8 cellular contexts compared by ENCODE assay signal in the genomic region with DNA sequence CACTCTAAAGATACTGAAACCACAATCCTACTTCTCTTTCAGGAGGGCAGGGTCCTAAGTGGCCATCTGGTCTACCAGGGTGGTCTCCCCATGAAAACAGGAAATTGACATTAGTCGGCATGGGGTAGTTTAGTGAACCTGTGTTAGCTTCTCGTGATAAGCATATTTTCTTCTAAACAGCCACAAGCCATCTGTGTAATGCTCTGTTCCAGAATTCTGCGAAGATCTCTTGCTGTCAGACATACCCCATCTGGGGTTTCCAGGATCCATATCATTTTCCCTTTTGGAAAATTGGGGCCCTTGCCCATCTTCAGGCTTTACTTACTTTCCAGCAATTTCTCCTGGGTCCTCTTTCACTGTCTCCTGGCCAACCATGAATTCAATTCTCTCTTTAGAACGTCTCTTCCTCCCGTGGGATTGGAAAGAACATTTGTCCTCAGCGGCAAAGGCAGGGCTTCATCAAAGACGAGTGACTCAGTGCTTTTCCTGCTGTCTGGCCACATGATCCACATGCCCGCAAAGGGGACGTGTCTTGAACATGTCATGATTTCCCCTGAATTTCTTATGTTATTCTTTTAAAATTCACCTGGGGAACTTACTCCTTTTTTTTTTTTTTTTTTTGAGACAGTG. TPM values are rescaled to one million over a fixed set of nuclear protein-coding genes. Genes with fewer than 3 reads are reported as not detected.
DNase-seq lines count a peak whose midpoint lies in the region; ATAC-seq and TF ChIP-seq lines count a peak whose summit lies in the region.

No MANE protein-coding gene starts in this region.

- H3K27me3 ChIP-seq in aorta (ENCODE audit: control insufficient read depth in 1 of 2, insufficient read depth in 2 of 2, low read length in 1 of 2) (no peaks in the 10 kb centered on the region), WERI-Rb-1 (ENCODE audit: insufficient read depth, low read depth, severe bottlenecking) (no peaks in the 10 kb centered on the region), prostate gland (replicated peaks; ENCODE audit: insufficient read depth) (no peaks in the 10 kb centered on the region)

- H3K4me1 ChIP-seq in aorta (ENCODE audit: control insufficient read depth in 1 of 2, insufficient read depth in 2 of 2, low read length in 2 of 2): no peaks in the 10 kb centered on the region
- no peaks in the 10 kb centered on the region for H3K4me1 ChIP-seq in prostate gland (replicated peaks)

- peak; percentile 62 for DNase-seq in stimulated activated CD4-positive, alpha-beta T cell treated with anti-CD3 and anti-CD28 coated beads, Interleukin-15, amount 100 ng/mL, for 24 hours
- DNase-seq in stimulated activated CD4-positive, alpha-beta T cell treated with anti-CD3 and anti-CD28 coated beads, Interleukin-12 subunit alpha, Interleukin-12 subunit beta, amount 100 ng/mL, for 4 hours: no peak
- peak; percentile 77 to 92 for DNase-seq in lower leg skin (ENCODE audit: low spot score in 2 of 2)
- DNase-seq in aorta: peak in 1 of 2 donors; percentile 74
- DNase-seq in WERI-Rb-1: no peak
- no peak for DNase-seq in prostate gland (ENCODE audit: low spot score)

- H3K36me3 ChIP-seq in aorta (ENCODE audit: control insufficient read depth in 1 of 2, insufficient read depth in 2 of 2, low read length in 1 of 2) (no peaks in the 10 kb centered on the region), WERI-Rb-1 (no peaks in the 10 kb centered on the region), prostate gland (no peaks in the 10 kb centered on the region)

- intact Hi-C loops in lower leg skin (cut with DNase I; ENCODE audit: low total_unique reads): no loop called here
- intact Hi-C loops in aorta (cut with DNase I): no loop called here
- intact Hi-C loops in prostate gland (cut with DNase I): no loop called here

- peak; percentile 65 for ATAC-seq in aorta (ENCODE audit: low FRiP score)
- ATAC-seq in HG03354 (IDR thresholded peaks at IDR 0.05; ENCODE audit: poor library complexity, severe bottlenecking, unreplicated experiment): no peak

- 13 to 14% methylated on average over 9 of the region's 9 CpGs for WGBS in lower leg skin, 2 donors
- 33 to 41% methylated on average over 9 of the region's 9 CpGs for WGBS in aorta, 2 donors
- 53% methylated on average over 9 of the region's 9 CpGs for WGBS in prostate gland

- TF ChIP-seq CTCF in lower leg skin (IDR thresholded peaks at IDR 0.05): no peak
- TF ChIP-seq CTCF in WERI-Rb-1 (IDR thresholded peaks at IDR 0.05; ENCODE audit: low read depth, low read length): no peak
- TF ChIP-seq CTCF in prostate gland (IDR thresholded peaks at IDR 0.05): no peak

- H3K9me3 ChIP-seq in aorta (ENCODE audit: control insufficient read depth, low read length) (no peaks in the 10 kb centered on the region), WERI-Rb-1 (ENCODE audit: severe bottlenecking) (no peaks in the 10 kb centered on the region), prostate gland (no peaks in the 10 kb centered on the region)

- TF ChIP-seq POLR2A in lower leg skin (IDR thresholded peaks at IDR 0.05) (no peak), prostate gland (IDR thresholded peaks at IDR 0.05) (no peak)

- H3K27ac ChIP-seq in angular gyrus (ENCODE audit: low read depth, low read length): peak overlapping the region; percentile 12
- H3K27ac ChIP-seq in aorta (ENCODE audit: low read depth in 1 of 2, low read length in 2 of 2): no peak overlapping the region
- no peak overlapping the region for H3K27ac ChIP-seq in WERI-Rb-1
- H3K27ac ChIP-seq in prostate gland: peak overlapping the region in 1 of 2 donors; percentile 47

- H3K4me3 ChIP-seq in lower leg skin (ENCODE audit: low read depth, poor library complexity, severe bottlenecking) (no peak overlapping the region), aorta (ENCODE audit: low read length in 2 of 2) (no peak overlapping the region), WERI-Rb-1 (ENCODE audit: low read depth, low read length) (no peak overlapping the region), prostate gland (no peak overlapping the region)

RNA-seq across cellular contexts. Expression of gene NCOR2, which starts 21.4 kb away (rescaled TPM):
- total RNA-seq in lower leg skin: 100 to 1,000 TPM in 3 of 4 donors, 10 to 100 TPM in 1; 92.1 to 262 (median 137) TPM
- total RNA-seq in aorta: 100 to 1,000 TPM; 201 to 248 TPM
- 10 to 100 TPM; 39.1 to 48.2 TPM for polyA plus RNA-seq in aorta
- 100 to 1,000 TPM; 184 to 306 TPM for total RNA-seq in prostate gland

Comparison
In these comparisons a context has a peak if more than half of its experiments do, and no peak if none do; other contexts are left out.
1. DNase-seq: peak in stimulated activated CD4-positive, alpha-beta T cell treated with anti-CD3 and anti-CD28 coated beads, Interleukin-15, amount 100 ng/mL, for 24 hours (single experiment) and lower leg skin (2 of 2); none in stimulated activated CD4-positive, alpha-beta T cell treated with anti-CD3 and anti-CD28 coated beads, Interleukin-12 subunit alpha, Interleukin-12 subunit beta, amount 100 ng/mL, for 4 hours (single experiment), WERI-Rb-1 (single experiment) and prostate gland (single experiment).